17 cellular contexts compared by ENCODE assay signal in genomic region chr9:12463641-12464040, GRCh38.
"Had no signal": no experiment of that assay in that cellular context is flagged by ENCODE, and none has a peak within 500 bp of the region (broad histone marks: within the 10 kb centered on the region; RNA-seq: fewer than 3 reads in every experiment).

No MANE protein-coding gene starts in this region.

- H3K9me3 ChIP-seq: ascending aorta, left lung, ovary had no signal

- H3K4me3 Mint-ChIP-seq: activated CD8-positive, alpha-beta T cell treated with anti-CD3 and anti-CD28 coated beads for 36 hours; activated T-cell treated with anti-CD3 and anti-CD28 coated beads, Interleukin-2, amount 50 U/mL, for 72 hours; neural crest cell; stimulated activated naive CD8-positive, alpha-beta T cell treated with anti-CD3 and anti-CD28 coated beads, Interleukin-15, amount 100 ng/mL, for 72 hours had no signal

- H3K36me3 ChIP-seq: ascending aorta, left lung, ovary had no signal

- H3K27me3 ChIP-seq: ascending aorta, foreskin keratinocyte, left lung, ovary had no signal

- H3K27ac ChIP-seq: ascending aorta, foreskin keratinocyte, left lung, ovary, VCaP had no signal

- FAIRE-seq: colon, endothelial cell of umbilical vein, urothelium cell line had no signal

- H3K4me1 Mint-ChIP-seq: stimulated activated naive CD8-positive, alpha-beta T cell treated with anti-CD3 and anti-CD28 coated beads, Interleukin-15, amount 100 ng/mL, for 72 hours had no signal

- H3K27me3 Mint-ChIP-seq: activated CD8-positive, alpha-beta T cell treated with anti-CD3 and anti-CD28 coated beads for 36 hours; stimulated activated naive CD8-positive, alpha-beta T cell treated with anti-CD3 and anti-CD28 coated beads, Interleukin-15, amount 100 ng/mL, for 72 hours had no signal

- H3K4me1 ChIP-seq: ascending aorta, foreskin keratinocyte, left lung had no signal

- H3K4me3 ChIP-seq: ascending aorta, left lung, ovary had no signal

- DNase-seq: activated CD4-positive, alpha-beta T cell treated with anti-CD3 and anti-CD28 coated beads for 4 hours; activated CD8-positive, alpha-beta memory T cell treated with anti-CD3 and anti-CD28 coated beads, Interleukin-2, amount 50 U/mL, for 4 hours; activated CD8-positive, alpha-beta T cell treated with anti-CD3 and anti-CD28 coated beads for 36 hours; activated T-cell treated with anti-CD3 and anti-CD28 coated beads, Interleukin-2, amount 50 U/mL, for 72 hours; foreskin keratinocyte; islet precursor cell; left lung; ovary; stimulated activated CD4-positive, alpha-beta T cell treated with anti-CD3 and anti-CD28 coated beads, Interleukin-4, amount 100 ng/mL, for 1 hour; stimulated activated naive CD8-positive, alpha-beta T cell treated with anti-CD3 and anti-CD28 coated beads, Interleukin-15, amount 100 ng/mL, for 72 hours; T1000 had no signal

- H3K27ac Mint-ChIP-seq: activated CD8-positive, alpha-beta T cell treated with anti-CD3 and anti-CD28 coated beads for 36 hours; activated T-cell treated with anti-CD3 and anti-CD28 coated beads, Interleukin-2, amount 50 U/mL, for 72 hours had no signal
